ENCODE assay signal across 5 cellular contexts in the genomic region with DNA sequence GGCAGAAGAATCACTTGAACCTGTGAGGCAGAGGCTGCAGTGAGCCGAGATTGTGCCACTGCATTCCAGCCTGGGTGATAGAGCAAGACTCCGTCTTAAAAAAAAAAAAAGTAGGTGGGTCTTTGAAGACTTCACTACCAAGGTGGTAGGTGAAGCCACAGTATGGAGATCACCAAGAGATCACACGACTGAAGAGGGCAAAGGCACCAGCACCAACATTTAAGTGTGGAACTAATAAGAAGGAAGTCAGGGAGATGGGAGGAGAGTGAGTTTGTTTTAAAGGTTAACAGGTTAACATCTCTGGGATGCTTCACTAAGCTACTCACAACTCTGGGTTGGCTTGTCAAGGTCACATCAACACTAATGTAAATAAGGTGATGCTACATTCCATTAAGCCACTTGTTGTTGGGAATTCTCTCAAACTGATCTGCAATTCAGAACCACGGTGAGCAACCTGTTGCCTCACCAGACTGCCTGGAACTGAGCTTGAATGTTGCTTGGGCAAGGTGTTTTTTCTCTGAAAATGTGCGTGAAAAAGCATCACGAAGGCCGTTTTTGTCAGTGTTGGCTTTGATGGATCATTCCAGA.
TF ChIP-seq lines count a peak whose summit lies in the region.

No MANE protein-coding gene starts in this region.

TF ChIP-seq in SK-N-SH, 30 proteins besides CTCF, POLR2A, EP300 and RAD21 (continues in another document):
- TF ChIP-seq, protein P1, sequence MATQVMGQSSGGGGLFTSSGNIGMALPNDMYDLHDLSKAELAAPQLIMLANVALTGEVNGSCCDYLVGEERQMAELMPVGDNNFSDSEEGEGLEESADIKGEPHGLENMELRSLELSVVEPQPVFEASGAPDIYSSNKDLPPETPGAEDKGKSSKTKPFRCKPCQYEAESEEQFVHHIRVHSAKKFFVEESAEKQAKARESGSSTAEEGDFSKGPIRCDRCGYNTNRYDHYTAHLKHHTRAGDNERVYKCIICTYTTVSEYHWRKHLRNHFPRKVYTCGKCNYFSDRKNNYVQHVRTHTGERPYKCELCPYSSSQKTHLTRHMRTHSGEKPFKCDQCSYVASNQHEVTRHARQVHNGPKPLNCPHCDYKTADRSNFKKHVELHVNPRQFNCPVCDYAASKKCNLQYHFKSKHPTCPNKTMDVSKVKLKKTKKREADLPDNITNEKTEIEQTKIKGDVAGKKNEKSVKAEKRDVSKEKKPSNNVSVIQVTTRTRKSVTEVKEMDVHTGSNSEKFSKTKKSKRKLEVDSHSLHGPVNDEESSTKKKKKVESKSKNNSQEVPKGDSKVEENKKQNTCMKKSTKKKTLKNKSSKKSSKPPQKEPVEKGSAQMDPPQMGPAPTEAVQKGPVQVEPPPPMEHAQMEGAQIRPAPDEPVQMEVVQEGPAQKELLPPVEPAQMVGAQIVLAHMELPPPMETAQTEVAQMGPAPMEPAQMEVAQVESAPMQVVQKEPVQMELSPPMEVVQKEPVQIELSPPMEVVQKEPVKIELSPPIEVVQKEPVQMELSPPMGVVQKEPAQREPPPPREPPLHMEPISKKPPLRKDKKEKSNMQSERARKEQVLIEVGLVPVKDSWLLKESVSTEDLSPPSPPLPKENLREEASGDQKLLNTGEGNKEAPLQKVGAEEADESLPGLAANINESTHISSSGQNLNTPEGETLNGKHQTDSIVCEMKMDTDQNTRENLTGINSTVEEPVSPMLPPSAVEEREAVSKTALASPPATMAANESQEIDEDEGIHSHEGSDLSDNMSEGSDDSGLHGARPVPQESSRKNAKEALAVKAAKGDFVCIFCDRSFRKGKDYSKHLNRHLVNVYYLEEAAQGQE (IDR thresholded peaks at IDR 0.05; ENCODE audit: low read depth, low read length) = peak; percentile 87
- TF ChIP-seq, protein P2, sequence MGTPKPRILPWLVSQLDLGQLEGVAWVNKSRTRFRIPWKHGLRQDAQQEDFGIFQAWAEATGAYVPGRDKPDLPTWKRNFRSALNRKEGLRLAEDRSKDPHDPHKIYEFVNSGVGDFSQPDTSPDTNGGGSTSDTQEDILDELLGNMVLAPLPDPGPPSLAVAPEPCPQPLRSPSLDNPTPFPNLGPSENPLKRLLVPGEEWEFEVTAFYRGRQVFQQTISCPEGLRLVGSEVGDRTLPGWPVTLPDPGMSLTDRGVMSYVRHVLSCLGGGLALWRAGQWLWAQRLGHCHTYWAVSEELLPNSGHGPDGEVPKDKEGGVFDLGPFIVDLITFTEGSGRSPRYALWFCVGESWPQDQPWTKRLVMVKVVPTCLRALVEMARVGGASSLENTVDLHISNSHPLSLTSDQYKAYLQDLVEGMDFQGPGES (IDR thresholded peaks at IDR 0.05; ENCODE audit: low read depth, low read length) = no peak
- TF ChIP-seq RCOR1 (IDR thresholded peaks at IDR 0.05; ENCODE audit: low read length) = no peak
- TF ChIP-seq EZH2phosphoT487 (IDR thresholded peaks at IDR 0.05; ENCODE audit: borderline replicate concordance, low read depth) = no peak

TF ChIP-seq in SK-N-SH treated with all-trans-retinoic acid at 6 μM for 48 hours, 23 proteins besides CTCF, POLR2A, EP300 and RAD21 (continues in another document):
- TF ChIP-seq, protein P3, sequence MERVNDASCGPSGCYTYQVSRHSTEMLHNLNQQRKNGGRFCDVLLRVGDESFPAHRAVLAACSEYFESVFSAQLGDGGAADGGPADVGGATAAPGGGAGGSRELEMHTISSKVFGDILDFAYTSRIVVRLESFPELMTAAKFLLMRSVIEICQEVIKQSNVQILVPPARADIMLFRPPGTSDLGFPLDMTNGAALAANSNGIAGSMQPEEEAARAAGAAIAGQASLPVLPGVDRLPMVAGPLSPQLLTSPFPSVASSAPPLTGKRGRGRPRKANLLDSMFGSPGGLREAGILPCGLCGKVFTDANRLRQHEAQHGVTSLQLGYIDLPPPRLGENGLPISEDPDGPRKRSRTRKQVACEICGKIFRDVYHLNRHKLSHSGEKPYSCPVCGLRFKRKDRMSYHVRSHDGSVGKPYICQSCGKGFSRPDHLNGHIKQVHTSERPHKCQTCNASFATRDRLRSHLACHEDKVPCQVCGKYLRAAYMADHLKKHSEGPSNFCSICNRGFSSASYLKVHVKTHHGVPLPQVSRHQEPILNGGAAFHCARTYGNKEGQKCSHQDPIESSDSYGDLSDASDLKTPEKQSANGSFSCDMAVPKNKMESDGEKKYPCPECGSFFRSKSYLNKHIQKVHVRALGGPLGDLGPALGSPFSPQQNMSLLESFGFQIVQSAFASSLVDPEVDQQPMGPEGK (CRISPR knock-in tag; IDR thresholded peaks at IDR 0.05; ENCODE audit: borderline replicate concordance) = no peak
- TF ChIP-seq ARNTL (CRISPR knock-in tag; IDR thresholded peaks at IDR 0.05; ENCODE audit: borderline replicate concordance, low read depth) = no peak
- no peak for TF ChIP-seq RARB (CRISPR knock-in tag; IDR thresholded peaks at IDR 0.05)
- TF ChIP-seq SNAI2 (CRISPR knock-in tag; IDR thresholded peaks at IDR 0.05) = no peak
- no peak for TF ChIP-seq OSR1 (CRISPR knock-in tag; IDR thresholded peaks at IDR 0.05)
- no peak for TF ChIP-seq BACH2 (CRISPR knock-in tag; IDR thresholded peaks at IDR 0.05; ENCODE audit: borderline replicate concordance)
- TF ChIP-seq, protein P4, sequence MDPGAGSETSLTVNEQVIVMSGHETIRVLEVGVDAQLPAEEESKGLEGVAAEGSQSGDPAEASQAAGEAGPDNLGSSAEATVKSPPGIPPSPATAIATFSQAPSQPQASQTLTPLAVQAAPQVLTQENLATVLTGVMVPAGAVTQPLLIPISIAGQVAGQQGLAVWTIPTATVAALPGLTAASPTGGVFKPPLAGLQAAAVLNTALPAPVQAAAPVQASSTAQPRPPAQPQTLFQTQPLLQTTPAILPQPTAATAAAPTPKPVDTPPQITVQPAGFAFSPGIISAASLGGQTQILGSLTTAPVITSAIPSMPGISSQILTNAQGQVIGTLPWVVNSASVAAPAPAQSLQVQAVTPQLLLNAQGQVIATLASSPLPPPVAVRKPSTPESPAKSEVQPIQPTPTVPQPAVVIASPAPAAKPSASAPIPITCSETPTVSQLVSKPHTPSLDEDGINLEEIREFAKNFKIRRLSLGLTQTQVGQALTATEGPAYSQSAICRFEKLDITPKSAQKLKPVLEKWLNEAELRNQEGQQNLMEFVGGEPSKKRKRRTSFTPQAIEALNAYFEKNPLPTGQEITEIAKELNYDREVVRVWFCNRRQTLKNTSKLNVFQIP (CRISPR knock-in tag; IDR thresholded peaks at IDR 0.05; ENCODE audit: borderline replicate concordance, low read depth) = no peak

TF ChIP-seq in IMR-90, 13 proteins besides CTCF, POLR2A, EP300 and RAD21:
- TF ChIP-seq NFE2L2 (IDR thresholded peaks at IDR 0.05; ENCODE audit: low read depth, low read length) (no peak), CEBPB (IDR thresholded peaks at IDR 0.05; ENCODE audit: low read depth, low read length) (peak; percentile 69; the same call in 1 of the 2 replicates)

TF ChIP-seq in K562, 482 proteins besides CTCF, POLR2A, EP300 and RAD21:
- TF ChIP-seq, protein P3 (CRISPR knock-in tag; IDR thresholded peaks at IDR 0.05; ENCODE audit: borderline replicate concordance) = 0 out of 2 replicates have a peak, but pooled peaks have one; percentile 42
- TF ChIP-seq JUN (IDR thresholded peaks at IDR 0.05; ENCODE audit: borderline replicate concordance, low read depth, low read length) (no peak), JUN (CRISPR knock-in tag; IDR thresholded peaks at IDR 0.05; ENCODE audit: borderline replicate concordance) (no peak), ESRRA (IDR thresholded peaks at IDR 0.05; ENCODE audit: borderline replicate concordance, low read depth) (peak; percentile 25; the same call in 1 of the 2 replicates), POLR2AphosphoS5 (IDR thresholded peaks at IDR 0.05; ENCODE audit: control insufficient read depth, insufficient read depth, low read depth, low read length) (0 out of 2 replicates have a peak, but pooled peaks have one; percentile 10), CREM (IDR thresholded peaks at IDR 0.05; ENCODE audit: low read depth) (no peak), SUPT5H (IDR thresholded peaks at IDR 0.05) (peak; percentile 24)

TF ChIP-seq in liver, 16 proteins besides CTCF, POLR2A, EP300 and RAD21:
- TF ChIP-seq EGR1 (IDR thresholded peaks at IDR 0.05; ENCODE audit: low read depth in 2 of 2) = no peak
- no peak for TF ChIP-seq YY1 (IDR thresholded peaks at IDR 0.05)
- TF ChIP-seq, protein P1 (IDR thresholded peaks at IDR 0.05) = peak; percentile 33
TF ChIP-seq in liver: peak in this region for 1.
